In genomic region chr11:131471976-131472375, GRCh38 we compare ENCODE assay signal across 25 cellular contexts.
"Had no signal": no experiment of that assay in that cellular context is flagged by ENCODE, and none has a peak within 500 bp of the region (broad histone marks: within the 10 kb centered on the region; RNA-seq: fewer than 3 reads in every experiment).

No MANE protein-coding gene starts in this region.

- H3K27ac Mint-ChIP-seq: activated B cell treated with CpG ODN at 0.5 μM for 24 hours; activated CD8-positive, alpha-beta T cell treated with anti-CD3 and anti-CD28 coated beads for 36 hours; activated naive CD4-positive, alpha-beta T cell treated with anti-CD3 and anti-CD28 coated beads, Interleukin-2, amount 50 U/mL, for 72 hours; activated T-cell treated with anti-CD3 and anti-CD28 coated beads, Interleukin-2, amount 50 U/mL, for 72 hours; dendritic cell treated with granulocyte-macrophage colony-stimulating factor and Interleukin-4, amounts not matched to agents 40 ng/mL and 50 ng/mL, for 4 days; natural killer cell treated with Interleukin-12 subunit alpha and Interleukin-12 subunit beta and Interleukin-15 and Interleukin-18, amount 100 ng/mL, for 72 hours; progenitor cell of endocrine pancreas had no signal

- H3K4me1 Mint-ChIP-seq: activated B cell treated with CpG ODN at 0.5 μM for 24 hours; central memory CD8-positive, alpha-beta T cell had no signal

- H3K27me3 ChIP-seq: right lobe of liver, testis had no signal

- H3K36me3 ChIP-seq: esophagus squamous epithelium, left ventricle myocardium inferior, neutrophil, right lobe of liver had no signal

- H3K4me3 ChIP-seq: esophagus squamous epithelium, left ventricle myocardium inferior, lung, mucosa of descending colon, right lobe of liver, skin epidermis, testis had no signal

- H3K9me3 Mint-ChIP-seq: activated B cell treated with CpG ODN at 0.5 μM for 24 hours; activated CD8-positive, alpha-beta T cell treated with anti-CD3 and anti-CD28 coated beads for 36 hours had no signal

- H3K27ac ChIP-seq: epithelial cell of prostate, esophagus squamous epithelium, left ventricle myocardium inferior, neutrophil, right lobe of liver, skin epidermis, testis had no signal

- ATAC-seq: activated CD8-positive, alpha-beta T cell treated with anti-CD3 and anti-CD28 coated beads for 36 hours; activated naive CD4-positive, alpha-beta T cell treated with anti-CD3 and anti-CD28 coated beads, Interleukin-2, amount 50 U/mL, for 72 hours; activated T-cell treated with anti-CD3 and anti-CD28 coated beads, Interleukin-2, amount 50 U/mL, for 72 hours; mucosa of descending colon; natural killer cell treated with Interleukin-12 subunit alpha and Interleukin-12 subunit beta and Interleukin-15 and Interleukin-18, amount 100 ng/mL, for 72 hours; right lobe of liver; stimulated activated naive CD8-positive, alpha-beta T cell treated with anti-CD3 and anti-CD28 coated beads, Interleukin-15, Interleukin-2, amounts not matched to agents 100 U/mL and 50 U/mL, for 24 hours had no signal

- DNase-seq: activated B cell treated with CpG ODN at 0.5 μM for 24 hours; activated CD4-positive, alpha-beta T cell treated with anti-CD3 and anti-CD28 coated beads, Interleukin-2, amount 50 U/mL, for 1 hour; activated CD8-positive, alpha-beta T cell treated with anti-CD3 and anti-CD28 coated beads for 36 hours; activated naive CD4-positive, alpha-beta T cell; activated T-cell treated with anti-CD3 and anti-CD28 coated beads, Interleukin-2, amount 50 U/mL, for 72 hours; effector CD4-positive, alpha-beta T cell; esophagus squamous epithelium; foreskin melanocyte; left ventricle myocardium inferior; mucosa of descending colon; right lobe of liver; stimulated activated CD4-positive, alpha-beta T cell treated with anti-CD3 and anti-CD28 coated beads, Interleukin-12 subunit alpha, Interleukin-12 subunit beta, amount 100 ng/mL, for 4 hours; stimulated activated CD4-positive, alpha-beta T cell treated with anti-CD3 and anti-CD28 coated beads, Interleukin-4, amount 100 ng/mL, for 1 hour; stimulated activated naive CD8-positive, alpha-beta T cell treated with anti-CD3 and anti-CD28 coated beads, Interleukin-15, Interleukin-2, amounts not matched to agents 100 U/mL and 50 U/mL, for 24 hours; testis; trophoblast cell had no signal

- H3K9me3 ChIP-seq: esophagus squamous epithelium, left ventricle myocardium inferior, mucosa of descending colon, neutrophil, right lobe of liver, testis had no signal

- H3K4me3 Mint-ChIP-seq: activated B cell treated with CpG ODN at 0.5 μM for 24 hours; activated CD8-positive, alpha-beta T cell treated with anti-CD3 and anti-CD28 coated beads for 36 hours; activated T-cell treated with anti-CD3 and anti-CD28 coated beads, Interleukin-2, amount 50 U/mL, for 72 hours; central memory CD8-positive, alpha-beta T cell; dendritic cell treated with granulocyte-macrophage colony-stimulating factor and Interleukin-4, amounts not matched to agents 40 ng/mL and 50 ng/mL, for 4 days; natural killer cell treated with Interleukin-12 subunit alpha and Interleukin-12 subunit beta and Interleukin-15 and Interleukin-18, amount 100 ng/mL, for 72 hours had no signal

- H3K36me3 Mint-ChIP-seq: natural killer cell treated with Interleukin-12 subunit alpha and Interleukin-12 subunit beta and Interleukin-15 and Interleukin-18, amount 100 ng/mL, for 72 hours had no signal

- H3K27me3 Mint-ChIP-seq: activated CD8-positive, alpha-beta T cell treated with anti-CD3 and anti-CD28 coated beads for 36 hours; central memory CD8-positive, alpha-beta T cell; dendritic cell treated with granulocyte-macrophage colony-stimulating factor and Interleukin-4, amounts not matched to agents 40 ng/mL and 50 ng/mL, for 4 days had no signal
